In genomic region chr2:16010011-16010410, GRCh38 we compare ENCODE assay signal across 8 cellular contexts.
"Had no signal": no experiment of that assay in that cellular context is flagged by ENCODE, and none has a peak within 500 bp of the region (broad histone marks: within the 10 kb centered on the region; RNA-seq: fewer than 3 reads in every experiment).

No MANE protein-coding gene starts in this region.

- ATAC-seq: GM12878 had no signal

- FAIRE-seq: G401.6, GM12878, GM12891, GM12892, GM18507, GM19239 had no signal

- H3K4me3 ChIP-seq: GM12878 had no signal

- DNase-seq: GDM1, GF-D8 had no signal
